In genomic region chr10:119409906-119410305, GRCh38 we compare ENCODE assay signal across 18 cellular contexts.
DNase-seq lines count a peak whose midpoint lies in the region; ATAC-seq and TF ChIP-seq lines count a peak whose summit lies in the region.
"Had no signal": no experiment of that assay in that cellular context is flagged by ENCODE, and none has a peak within 500 bp of the region (broad histone marks: within the 10 kb centered on the region; RNA-seq: fewer than 3 reads in every experiment).

No MANE protein-coding gene starts in this region.

- ATAC-seq in body of pancreas: peak; percentile 21
- peak; percentile 48 to 61 for ATAC-seq in left cardiac atrium
- no peak for ATAC-seq in HG03095 (IDR thresholded peaks at IDR 0.05; ENCODE audit: unreplicated experiment)
- ATAC-seq: stimulated activated memory B cell treated with anti-CD40 and anti-IgM and Interleukin-4, amounts not matched to agents 10 μg/mL and 1 μg/mL and 100 μg/mL, for 72 hours had no signal

- H3K27ac Mint-ChIP-seq in nephron progenitor cell (peak overlapping the region; percentile 97), type B pancreatic cell (peak overlapping the region; percentile 64)
- H3K27ac Mint-ChIP-seq: activated CD4-positive, alpha-beta memory T cell treated with anti-CD3 and anti-CD28 coated beads for 36 hours; stimulated activated memory B cell treated with anti-CD40 and anti-IgM and Interleukin-4, amounts not matched to agents 10 μg/mL and 1 μg/mL and 100 μg/mL, for 72 hours; T-helper 1 cell treated with Interleukin-12 subunit alpha and Interleukin-12 subunit beta and Interleukin-4 antibody, amounts not matched to agents 30 μg/mL and 1 μg/mL, for 36 hours had no signal

- H3K4me1 Mint-ChIP-seq in nephron progenitor cell (peaks cover 93% of the 10 kb centered on the region), type B pancreatic cell (ENCODE audit: unreplicated experiment) (peaks cover 60% of the 10 kb centered on the region)

- H3K27ac ChIP-seq in body of pancreas: peak overlapping the region in 2 of 4 donors; percentile 32 to 42

- H3K9me3 ChIP-seq in body of pancreas: no peaks in the 10 kb centered on the region
- H3K9me3 ChIP-seq: neutrophil had no signal

- 79 to 88% methylated on average over 14 to 18 of the region's 18 CpGs for WGBS in body of pancreas, 2 donors

- H3K36me3 ChIP-seq in body of pancreas (replicated peaks in 1 of 2; ENCODE audit: insufficient read depth in 1 of 2, low read depth in 2 of 2): no peaks in the 10 kb centered on the region
- H3K36me3 ChIP-seq: neutrophil had no signal

- H3K4me3 ChIP-seq in body of pancreas: no peak overlapping the region

- TF ChIP-seq POLR2A in body of pancreas (IDR thresholded peaks at IDR 0.05): no peak

- TF ChIP-seq CTCF in body of pancreas (IDR thresholded peaks at IDR 0.05): no peak
- TF ChIP-seq CTCF in nephron progenitor cell (IDR thresholded peaks at IDR 0.05): no peak
- no peak for TF ChIP-seq CTCF in type B pancreatic cell (conservative IDR thresholded peaks at IDR 0.05)

- H3K27me3 Mint-ChIP-seq in nephron progenitor cell (ENCODE audit: low read depth, poor library complexity) (no peaks in the 10 kb centered on the region), type B pancreatic cell (peaks cover 4% of the 10 kb centered on the region)
- H3K27me3 Mint-ChIP-seq: activated CD4-positive, alpha-beta memory T cell treated with anti-CD3 and anti-CD28 coated beads for 36 hours; stimulated activated memory B cell treated with anti-CD40 and anti-IgM and Interleukin-4, amounts not matched to agents 10 μg/mL and 1 μg/mL and 100 μg/mL, for 72 hours had no signal

- no peaks in the 10 kb centered on the region for H3K36me3 Mint-ChIP-seq in nephron progenitor cell (ENCODE audit: low read depth)
- H3K36me3 Mint-ChIP-seq in type B pancreatic cell: no peaks in the 10 kb centered on the region
- H3K36me3 Mint-ChIP-seq: activated CD4-positive, alpha-beta memory T cell treated with anti-CD3 and anti-CD28 coated beads for 36 hours had no signal

- intact Hi-C loops in body of pancreas (cut with DNase I): no loop called here
- intact Hi-C loops in left cardiac atrium (cut with DNase I): loop anchor here (5.0 to 10.0 kb wide), 3 partner anchors 38 to 205 kb away; partner anchors contain the start of gene GRK5 (in 1 of the 2)

- H3K9me3 Mint-ChIP-seq in nephron progenitor cell: no peaks in the 10 kb centered on the region
- H3K9me3 Mint-ChIP-seq in type B pancreatic cell: no peaks in the 10 kb centered on the region
- H3K9me3 Mint-ChIP-seq: activated CD4-positive, alpha-beta memory T cell treated with anti-CD3 and anti-CD28 coated beads for 36 hours; stimulated activated memory B cell treated with anti-CD40 and anti-IgM and Interleukin-4, amounts not matched to agents 10 μg/mL and 1 μg/mL and 100 μg/mL, for 72 hours; T-helper 1 cell treated with Interleukin-12 subunit alpha and Interleukin-12 subunit beta and Interleukin-4 antibody, amounts not matched to agents 30 μg/mL and 1 μg/mL, for 36 hours had no signal

- no peaks in the 10 kb centered on the region for H3K4me1 ChIP-seq in body of pancreas

- H3K4me3 Mint-ChIP-seq in nephron progenitor cell: no peak overlapping the region
- H3K4me3 Mint-ChIP-seq in type B pancreatic cell: peak overlapping the region; percentile 61
- H3K4me3 Mint-ChIP-seq: activated CD4-positive, alpha-beta memory T cell treated with anti-CD3 and anti-CD28 coated beads for 36 hours; stimulated activated memory B cell treated with anti-CD40 and anti-IgM and Interleukin-4, amounts not matched to agents 10 μg/mL and 1 μg/mL and 100 μg/mL, for 72 hours; T-helper 1 cell treated with Interleukin-12 subunit alpha and Interleukin-12 subunit beta and Interleukin-4 antibody, amounts not matched to agents 30 μg/mL and 1 μg/mL, for 36 hours had no signal

- DNase-seq in body of pancreas (peak in 2 of 4 donors; percentile 22 to 28), left cardiac atrium (peak; percentile 89), nephron progenitor cell (peak; percentile 76), type B pancreatic cell (ENCODE audit: extremely low spot score, unreplicated experiment) (no peak), DMS114 treated with DMSO at 0.1 percent for 48 hours (lab: John Stamatoyannopoulos, UW; ENCODE audit: unreplicated experiment) (no peak)
- DNase-seq in activated CD4-positive, CD25-positive, alpha-beta regulatory T cell treated with anti-CD3 and anti-CD28 coated beads, Interleukin-2, amount 50 U/mL, for 72 hours: no peak
- DNase-seq in stimulated activated CD4-positive, alpha-beta T cell treated with anti-CD3 and anti-CD28 coated beads, Interleukin-1b, Interleukin-23, amount 100 ng/mL, for 48 hours: no peak
- DNase-seq: activated CD4-positive, alpha-beta memory T cell treated with anti-CD3 and anti-CD28 coated beads for 36 hours; activated gamma-delta T cell; C1 segment of cervical spinal cord; caudate nucleus; KG1; NCI-H2171 treated with DMSO at 0.1 percent for 48 hours; stimulated activated CD4-positive, alpha-beta T cell treated with anti-CD3 and anti-CD28 coated beads, Interleukin-2, amount 100 ng/mL, for 24 hours had no signal

- no peaks in the 10 kb centered on the region for H3K27me3 ChIP-seq in body of pancreas
- H3K27me3 ChIP-seq: neutrophil had no signal

Comparison
In these comparisons a context has a peak if more than half of its experiments do, and no peak if none do; other contexts are left out.
1. DNase-seq: peak in left cardiac atrium (single experiment) and nephron progenitor cell (single experiment); none in type B pancreatic cell (single experiment), activated CD4-positive, CD25-positive, alpha-beta regulatory T cell treated with anti-CD3 and anti-CD28 coated beads, Interleukin-2, amount 50 U/mL, for 72 hours (single experiment), DMS114 treated with DMSO at 0.1 percent for 48 hours (single experiment) and stimulated activated CD4-positive, alpha-beta T cell treated with anti-CD3 and anti-CD28 coated beads, Interleukin-1b, Interleukin-23, amount 100 ng/mL, for 48 hours (single experiment).